In the genomic region with DNA sequence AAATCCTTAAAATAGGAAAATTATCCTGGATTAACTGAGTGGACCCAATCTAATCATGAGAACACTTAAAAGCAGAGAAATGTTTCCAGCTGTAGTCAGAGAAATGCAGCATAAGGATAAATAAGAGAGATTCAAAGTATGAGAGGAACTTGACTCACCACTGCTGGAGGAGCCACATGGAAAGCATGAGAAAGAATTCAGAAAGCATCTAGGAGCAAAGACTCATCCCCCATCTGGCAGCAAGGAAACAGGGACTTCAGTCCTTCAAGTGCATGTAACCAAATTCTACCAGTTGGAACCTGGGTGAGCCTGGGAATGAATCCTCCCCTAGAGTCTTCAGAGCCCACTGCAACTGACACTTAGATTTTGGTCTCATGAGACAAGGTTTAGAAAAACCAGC, we compare ENCODE assay signal across 10 cellular contexts. TPM values are rescaled to one million over a fixed set of nuclear protein-coding genes. Genes with fewer than 3 reads are reported as not detected.
DNase-seq lines count a peak whose midpoint lies in the region; ATAC-seq, FAIRE-seq and TF ChIP-seq lines count a peak whose summit lies in the region.
"Had no signal": no experiment of that assay in that cellular context is flagged by ENCODE, and none has a peak within 500 bp of the region (broad histone marks: within the 10 kb centered on the region; RNA-seq: fewer than 3 reads in every experiment).

No MANE protein-coding gene starts in this region.

- no peak for ATAC-seq in HepG2
- ATAC-seq in right lobe of liver = no peak
- ATAC-seq in HG02938 (IDR thresholded peaks at IDR 0.05; ENCODE audit: unreplicated experiment) = no peak

- no peak overlapping the region for H3K4me3 Mint-ChIP-seq in immature natural killer cell

- H3K27ac ChIP-seq in HepG2 (ENCODE audit: extremely low read length, insufficient read depth, low read length) (no peak overlapping the region), right lobe of liver (no peak overlapping the region), Peyer's patch (no peak overlapping the region)

- CTCF ChIA-PET in HepG2 (lab: Yijun Ruan, JAX; ENCODE audit: low intra/inter-chr PET ratio, low total read pairs) = no interaction called here

- no peak overlapping the region for H3K9ac ChIP-seq in HepG2 (ENCODE audit: insufficient read depth, low read depth, low read length)

- intact Hi-C loops in HepG2 (cut with micrococcal nuclease; ENCODE audit: unreplicated experiment) (loop anchor here (5.0 kb wide), 1 partner anchor 247 kb away; no protein-coding TSS in a partner anchor), right lobe of liver (cut with DNase I) (loop anchor here in 1 of 2 donors (10.0 kb wide), 1 partner anchor 124 kb away; no protein-coding TSS in a partner anchor)

- in situ Hi-C loops in HepG2 (cut with HindIII; ENCODE audit: extremely low pct_ligation_motif_present, low pct_unique_long_range_greater_than_20kb) = loop anchor here (10.0 kb wide), 1 partner anchor 124 kb away; no protein-coding TSS in a partner anchor

- TF ChIP-seq EP300 in HepG2 (IDR thresholded peaks at IDR 0.05; ENCODE audit: low read depth in 2 of 2, low read length in 2 of 2) (no peak), HepG2 (CRISPR knock-in tag; IDR thresholded peaks at IDR 0.05; ENCODE audit: borderline replicate concordance) (no peak)

- no peaks in the 10 kb centered on the region; the same call in 1 of the 2 replicates for H4K20me1 ChIP-seq in HepG2 (ENCODE audit: insufficient read depth, low read length)

- DNase-seq in HepG2 (ENCODE audit: low spot score) (no peak), right lobe of liver (no peak), amniotic epithelial cell (ENCODE audit: low read depth) (peak; percentile 81), iPS-NIHi7 (ENCODE audit: extremely low spot score) (peak; percentile 15), Peyer's patch (no peak), RPMI8226 (no peak), immature natural killer cell (no peak)
- DNase-seq: activated effector memory CD4-positive, alpha-beta T cell treated with Interleukin-2 at 50 U/mL for 16 hours; stimulated activated naive CD4-positive, alpha-beta T cell treated with Interleukin-2 at 50 U/mL for 16 hours had no signal

- no TSS peak for BruUV-seq in HepG2 (replicated peaks; lab: Mats Ljungman, UMichigan)

- no peak overlapping the region for H2AFZ ChIP-seq in HepG2 (ENCODE audit: low read length)

- TF ChIP-seq POLR2A in HepG2 (IDR thresholded peaks at IDR 0.05; ENCODE audit: insufficient read depth in 1 of 2, low read depth in 2 of 2, low read length in 2 of 2) = no peak
- no peak for TF ChIP-seq POLR2A in right lobe of liver (IDR thresholded peaks at IDR 0.05)
- TF ChIP-seq POLR2A in Peyer's patch (IDR thresholded peaks at IDR 0.05) = no peak

- peaks cover 18 to 28% of the 10 kb centered on the region in 2 donors for H3K4me1 Mint-ChIP-seq in immature natural killer cell

- H3K9me3 ChIP-seq in HepG2 (ENCODE audit: low read length) = no peaks in the 10 kb centered on the region
- H3K9me3 ChIP-seq in right lobe of liver = no peaks in the 10 kb centered on the region
- no peaks in the 10 kb centered on the region for H3K9me3 ChIP-seq in Peyer's patch

- H3K4me3 ChIP-seq in HepG2 (replicated peaks in 1 of 3; ENCODE audit: insufficient read depth in 1 of 3, low read depth in 2 of 3, low read length in 3 of 3) (no peak overlapping the region), right lobe of liver (no peak overlapping the region), Peyer's patch (no peak overlapping the region)

- H3K9me3 Mint-ChIP-seq in immature natural killer cell = no peaks in the 10 kb centered on the region

- TF ChIP-seq CTCF in HepG2 (CRISPR knock-in tag; IDR thresholded peaks at IDR 0.05) (no peak), right lobe of liver (IDR thresholded peaks at IDR 0.05) (no peak), Peyer's patch (IDR thresholded peaks at IDR 0.05) (no peak)

- H3K27me3 Mint-ChIP-seq in immature natural killer cell (ENCODE audit: low read depth in 3 of 3) = no peaks in the 10 kb centered on the region

- no peak overlapping the region for H3K27ac Mint-ChIP-seq in immature natural killer cell

- POLR2A ChIA-PET in HepG2 (lab: Yijun Ruan, JAX) = interaction anchor here (1.9 kb wide), 1 partner anchor 34 kb away, joined by 9 read pairs; a partner anchor contains a TSS

- peaks cover 1 to 10% of the 10 kb centered on the region in 2 experiments; a peak in 3 of 5 replicates for H3K36me3 ChIP-seq in HepG2 (replicated peaks in 1 of 2; ENCODE audit: control insufficient read depth in 1 of 2, insufficient read depth in 2 of 2, low read length in 2 of 2)
- H3K36me3 ChIP-seq in right lobe of liver = no peaks in the 10 kb centered on the region
- H3K36me3 ChIP-seq in Peyer's patch = no peaks in the 10 kb centered on the region

- peaks cover under 1 to 7% (median 5%) of the 10 kb centered on the region in 3 donors for H3K36me3 Mint-ChIP-seq in immature natural killer cell

- peaks cover 29% of the 10 kb centered on the region for H3K4me1 ChIP-seq in HepG2 (ENCODE audit: insufficient read depth, low read length)
- H3K4me1 ChIP-seq in right lobe of liver = peaks cover 0 to 6% (median 0%) of the 10 kb centered on the region in 4 donors
- H3K4me1 ChIP-seq in Peyer's patch = peaks cover 0 to 7% (median 0%) of the 10 kb centered on the region in 4 donors

- no peak for TF ChIP-seq RAD21 in HepG2 (CRISPR knock-in tag; IDR thresholded peaks at IDR 0.05)

- FAIRE-seq in HepG2 (lab: Jason Lieb, UNC) = no peak

- no peak overlapping the region for H3K4me2 ChIP-seq in HepG2 (ENCODE audit: low read depth, low read length)

- no peaks in the 10 kb centered on the region for H3K27me3 ChIP-seq in HepG2 (ENCODE audit: control insufficient read depth in 1 of 2, insufficient read depth in 2 of 2, low read length in 2 of 2)
- H3K27me3 ChIP-seq in right lobe of liver = no peaks in the 10 kb centered on the region
- H3K27me3 ChIP-seq in Peyer's patch = no peaks in the 10 kb centered on the region

- H3K79me2 ChIP-seq in HepG2 (ENCODE audit: insufficient read depth, low read length) = peaks cover 2% of the 10 kb centered on the region

TF ChIP-seq in HepG2, 621 proteins besides CTCF, POLR2A, EP300 and RAD21:
- no peak for TF ChIP-seq TGIF2 (CRISPR knock-in tag; IDR thresholded peaks at IDR 0.05)
- peak; percentile 57 for TF ChIP-seq RBM22 (optimal IDR thresholded peaks at IDR 0.05; ENCODE audit: low read length)

RNA-seq across cellular contexts. Expression of a gene that starts 33.7 kb away (rescaled TPM):
- total RNA-seq in HepG2 (2016; rRNA removed; fragmentation: Illumina TruSeq; extraction: Trizol) (18.8 and 22.2 TPM in 2 replicates), right lobe of liver (10 to 100 TPM; 12.8 to 19.5 (median 14.9) TPM), Peyer's patch (10 to 100 TPM; 21.5 to 87.5 (median 37.7) TPM)
- total RNA-seq in HepG2 (2016; cell fraction: cytosol; rRNA removed; fragmentation: Illumina TruSeq; extraction: Trizol; ENCODE audit: low read depth) = 4.7 and 5.0 TPM in 2 replicates
- 19.1 and 22.6 TPM in 2 replicates for total RNA-seq in HepG2 (2016; cell fraction: insoluble cytoplasmic fraction; rRNA removed; fragmentation: Illumina TruSeq; extraction: Trizol)
- total RNA-seq in HepG2 (2016; cell fraction: membrane; rRNA removed; fragmentation: Illumina TruSeq; extraction: Trizol) = 10.8 and 12.9 TPM in 2 replicates
- 32.3 and 33.0 TPM in 2 replicates for total RNA-seq in HepG2 (2016; cell fraction: nucleus; rRNA removed; fragmentation: Illumina TruSeq; extraction: Trizol)
- polyA plus RNA-seq in HepG2 (2011; rRNA removed) (27.6 and 28.1 TPM in 2 replicates), immature natural killer cell (10 to 100 TPM; 11.3 to 26.9 (median 25.1) TPM)
- polyA plus RNA-seq in HepG2 (2011; cell fraction: cytosol; rRNA removed) = 9.8 and 15.1 TPM in 2 replicates
- polyA plus RNA-seq in HepG2 (2011; cell fraction: nucleus; rRNA removed) = 43.6 and 59.3 TPM in 2 replicates
- 23.1 and 25.4 TPM in 2 replicates for polyA plus RNA-seq in HepG2 (2012)
- 1.9 and 2.4 TPM in 2 replicates for polyA plus RNA-seq in HepG2 (2016; cell fraction: cytosol; fragmentation: Illumina TruSeq; extraction: Trizol; ENCODE audit: low read depth)
- 24.7 and 26.9 TPM in 2 replicates for polyA plus RNA-seq in HepG2 (2016; cell fraction: insoluble cytoplasmic fraction; fragmentation: Illumina TruSeq; extraction: Trizol; ENCODE audit: low read depth)
- 6.4 and 7.8 TPM in 2 replicates for polyA plus RNA-seq in HepG2 (2016; cell fraction: membrane; fragmentation: Illumina TruSeq; extraction: Trizol; ENCODE audit: low read depth)
- 45.3 and 49.8 TPM in 2 replicates for polyA plus RNA-seq in HepG2 (2016; cell fraction: nucleus; fragmentation: Illumina TruSeq; extraction: Trizol; ENCODE audit: insufficient read depth, low read depth)
- polyA minus RNA-seq in HepG2 (2011; rRNA and poly(A)+ RNA removed; ENCODE audit: low replicate concordance) = 8.2 and 13.6 TPM in 2 replicates
- polyA minus RNA-seq in HepG2 (2011; cell fraction: cytosol; rRNA and poly(A)+ RNA removed) = 13.3 and 13.5 TPM in 2 replicates
- polyA minus RNA-seq in HepG2 (2011; cell fraction: nucleus; rRNA and poly(A)+ RNA removed) = 60.1 and 87.3 TPM in 2 replicates

RNA-seq across cellular contexts. Expression of a gene that starts 43.0 kb away (rescaled TPM):
- total RNA-seq in HepG2 (2016; rRNA removed; fragmentation: Illumina TruSeq; extraction: Trizol) = 98.1 and 143 TPM in 2 replicates
- total RNA-seq in HepG2 (2016; cell fraction: cytosol; rRNA removed; fragmentation: Illumina TruSeq; extraction: Trizol; ENCODE audit: low read depth) = 13.1 and 17.5 TPM in 2 replicates
- 93.2 and 152 TPM in 2 replicates for total RNA-seq in HepG2 (2016; cell fraction: insoluble cytoplasmic fraction; rRNA removed; fragmentation: Illumina TruSeq; extraction: Trizol)
- total RNA-seq in HepG2 (2016; cell fraction: membrane; rRNA removed; fragmentation: Illumina TruSeq; extraction: Trizol) = 28.7 and 33.7 TPM in 2 replicates
- total RNA-seq in HepG2 (2016; cell fraction: nucleus; rRNA removed; fragmentation: Illumina TruSeq; extraction: Trizol) = 73.0 and 77.3 TPM in 2 replicates
- 25.4 and 32.8 TPM in 2 replicates for polyA plus RNA-seq in HepG2 (2011; rRNA removed)
- 14.2 and 20.3 TPM in 2 replicates for polyA plus RNA-seq in HepG2 (2011; cell fraction: cytosol; rRNA removed)
- 12.5 and 14.9 TPM in 2 replicates for polyA plus RNA-seq in HepG2 (2011; cell fraction: nucleus; rRNA removed)
- 50.4 and 56.6 TPM in 2 replicates for polyA plus RNA-seq in HepG2 (2012)
- 17.0 and 21.2 TPM in 2 replicates for polyA plus RNA-seq in HepG2 (2016; cell fraction: cytosol; fragmentation: Illumina TruSeq; extraction: Trizol; ENCODE audit: low read depth)
- 148 and 165 TPM in 2 replicates for polyA plus RNA-seq in HepG2 (2016; cell fraction: insoluble cytoplasmic fraction; fragmentation: Illumina TruSeq; extraction: Trizol; ENCODE audit: low read depth)
- 30.8 and 32.0 TPM in 2 replicates for polyA plus RNA-seq in HepG2 (2016; cell fraction: membrane; fragmentation: Illumina TruSeq; extraction: Trizol; ENCODE audit: low read depth)
- 73.1 and 75.7 TPM in 2 replicates for polyA plus RNA-seq in HepG2 (2016; cell fraction: nucleus; fragmentation: Illumina TruSeq; extraction: Trizol; ENCODE audit: insufficient read depth, low read depth)
- polyA minus RNA-seq in HepG2 (2011; rRNA and poly(A)+ RNA removed; ENCODE audit: low replicate concordance) = 6.4 and 6.9 TPM in 2 replicates
- polyA minus RNA-seq in HepG2 (2011; cell fraction: cytosol; rRNA and poly(A)+ RNA removed) = 16.4 and 21.5 TPM in 2 replicates
- 84.5 and 92.7 TPM in 2 replicates for polyA minus RNA-seq in HepG2 (2011; cell fraction: nucleus; rRNA and poly(A)+ RNA removed)
- 10 to 100 TPM; 41.3 to 51.7 (median 45.7) TPM for total RNA-seq in right lobe of liver
- total RNA-seq in Peyer's patch = 10 to 100 TPM; 48.9 to 71.8 (median 60.0) TPM
- polyA plus RNA-seq in immature natural killer cell = 10 to 100 TPM; 54.6 to 65.7 (median 62.9) TPM

Comparison
In these comparisons a context has a peak if more than half of its experiments do, and no peak if none do; other contexts are left out.
1. DNase-seq: peak in amniotic epithelial cell (single experiment) and iPS-NIHi7 (single experiment); none in HepG2 (single experiment), right lobe of liver (0 of 3), Peyer's patch (0 of 3), RPMI8226 (single experiment) and immature natural killer cell (0 of 3).